8 cellular contexts compared by ENCODE assay signal in genomic region chr7:27150568-27151340, GRCh38. TPM values are rescaled to one million over a fixed set of nuclear protein-coding genes. Genes with fewer than 3 reads are reported as not detected.
DNase-seq lines count a peak whose midpoint lies in the region; ATAC-seq and TF ChIP-seq lines count a peak whose summit lies in the region.

No MANE protein-coding gene starts in this region.

- no peak overlapping the region for H3K27ac Mint-ChIP-seq in activated CD4-positive, alpha-beta T cell treated with anti-CD3 and anti-CD28 coated beads, Interleukin-2, amount 10 ng/mL, durations not matched to agents 7 days and 5 days
- H3K27ac Mint-ChIP-seq in endodermal cell = no peak overlapping the region
- peak overlapping the region; percentile 14 for H3K27ac Mint-ChIP-seq in stimulated activated memory B cell treated with anti-CD40 and anti-IgM and Interleukin-4, amounts not matched to agents 10 μg/mL and 1 μg/mL and 100 μg/mL, for 72 hours

- no peaks in the 10 kb centered on the region for H3K4me1 ChIP-seq in endodermal cell (ENCODE audit: control insufficient read depth, insufficient read depth, low read length)

- H3K9ac ChIP-seq in endodermal cell (ENCODE audit: extremely low read depth, low read length, poor library complexity, severe bottlenecking) = no peak overlapping the region

- H3K9me3 Mint-ChIP-seq in activated CD4-positive, alpha-beta T cell treated with anti-CD3 and anti-CD28 coated beads, Interleukin-2, amount 10 ng/mL, durations not matched to agents 7 days and 5 days = no peaks in the 10 kb centered on the region
- peaks cover 24% of the 10 kb centered on the region for H3K9me3 Mint-ChIP-seq in endodermal cell
- H3K9me3 Mint-ChIP-seq in stimulated activated memory B cell treated with anti-CD40 and anti-IgM and Interleukin-4, amounts not matched to agents 10 μg/mL and 1 μg/mL and 100 μg/mL, for 72 hours = peaks cover 3% of the 10 kb centered on the region

- H3K27me3 ChIP-seq in endodermal cell (ENCODE audit: control insufficient read depth, insufficient read depth, low read length, poor library complexity, severe bottlenecking) = peaks cover 100% of the 10 kb centered on the region

- H3K36me3 ChIP-seq in endodermal cell (ENCODE audit: control insufficient read depth, insufficient read depth, low read length) = no peaks in the 10 kb centered on the region

- ATAC-seq in GM18505 (IDR thresholded peaks at IDR 0.05; ENCODE audit: unreplicated experiment) (peak; percentile 74), HG02981 (IDR thresholded peaks at IDR 0.05; ENCODE audit: unreplicated experiment) (peak; percentile 76)
- peak; percentile 81 for ATAC-seq in stimulated activated memory B cell treated with anti-CD40 and anti-IgM and Interleukin-4, amounts not matched to agents 10 μg/mL and 1 μg/mL and 100 μg/mL, for 72 hours

- H3K27ac ChIP-seq in endodermal cell (ENCODE audit: low read depth, low read length) = no peak overlapping the region

- peaks cover 28% of the 10 kb centered on the region for H3K9me3 ChIP-seq in endodermal cell (ENCODE audit: control insufficient read depth, low read length)

- peaks cover 27% of the 10 kb centered on the region for H3K4me1 Mint-ChIP-seq in activated CD4-positive, alpha-beta T cell treated with anti-CD3 and anti-CD28 coated beads, Interleukin-2, amount 10 ng/mL, durations not matched to agents 7 days and 5 days
- no peaks in the 10 kb centered on the region for H3K4me1 Mint-ChIP-seq in endodermal cell
- peaks cover 50% of the 10 kb centered on the region for H3K4me1 Mint-ChIP-seq in stimulated activated memory B cell treated with anti-CD40 and anti-IgM and Interleukin-4, amounts not matched to agents 10 μg/mL and 1 μg/mL and 100 μg/mL, for 72 hours

- CTCF ChIA-PET in activated CD4-positive, alpha-beta T cell treated with anti-CD3 and anti-CD28 coated beads, Interleukin-2, amount 10 ng/mL, durations not matched to agents 7 days and 5 days (lab: Charles Lee) = interaction anchor here (0.6 to 3.0 kb wide), 19 partner anchors 10 to 1223 kb away, joined by 3 to 11 read pairs (median 3); partner anchors contain the start of genes EVX1, HOXA11 and HOXA13

- POLR2A ChIA-PET in activated CD4-positive, alpha-beta T cell treated with anti-CD3 and anti-CD28 coated beads, Interleukin-2, amount 10 ng/mL, durations not matched to agents 7 days and 5 days (lab: Charles Lee) = interaction anchor here (1.0 kb wide), 1 partner anchor 22 kb away, joined by 3 read pairs; no protein-coding TSS in a partner anchor

- DNase-seq in ACHN (peak; percentile 93), NCI-H345 treated with DMSO at 0.1 percent for 48 hours (lab: John Stamatoyannopoulos, UW; ENCODE audit: unreplicated experiment) (peak; percentile 84), endodermal cell (peak; percentile 90), midbrain (lab: John Stamatoyannopoulos, UW) (peak; percentile 32)
- peak; percentile 55 for DNase-seq in activated CD4-positive, alpha-beta T cell treated with anti-CD3 and anti-CD28 coated beads, Interleukin-2, amount 10 ng/mL, durations not matched to agents 7 days and 5 days

- H3K27me3 Mint-ChIP-seq in activated CD4-positive, alpha-beta T cell treated with anti-CD3 and anti-CD28 coated beads, Interleukin-2, amount 10 ng/mL, durations not matched to agents 7 days and 5 days = peaks cover 90% of the 10 kb centered on the region
- H3K27me3 Mint-ChIP-seq in endodermal cell (ENCODE audit: insufficient read depth) = peaks cover 100% of the 10 kb centered on the region
- H3K27me3 Mint-ChIP-seq in stimulated activated memory B cell treated with anti-CD40 and anti-IgM and Interleukin-4, amounts not matched to agents 10 μg/mL and 1 μg/mL and 100 μg/mL, for 72 hours = peaks cover 99% of the 10 kb centered on the region

- 4 to 5% methylated on average over 34 to 58 of the region's 58 CpGs for WGBS in endodermal cell (ENCODE audit: insufficient coverage in 1 of 2, insufficient read length in 1 of 2), 2 experiments

- H3K4me3 ChIP-seq in endodermal cell (ENCODE audit: low read length) = peak overlapping the region; percentile 49

- peak; percentile 86 for TF ChIP-seq CTCF in endodermal cell (conservative IDR thresholded peaks at IDR 0.05)

- in situ Hi-C loops in ACHN (cut with HindIII; ENCODE audit: low pct_ligation_motif_present, low pct_unique_long_range_greater_than_20kb, low sequenced_read_pairs) = no loop called here

- peak overlapping the region; percentile 39 for H3K4me3 Mint-ChIP-seq in activated CD4-positive, alpha-beta T cell treated with anti-CD3 and anti-CD28 coated beads, Interleukin-2, amount 10 ng/mL, durations not matched to agents 7 days and 5 days
- H3K4me3 Mint-ChIP-seq in endodermal cell = peak overlapping the region; percentile 16
- peak overlapping the region; percentile 75 for H3K4me3 Mint-ChIP-seq in stimulated activated memory B cell treated with anti-CD40 and anti-IgM and Interleukin-4, amounts not matched to agents 10 μg/mL and 1 μg/mL and 100 μg/mL, for 72 hours

- TF ChIP-seq POLR2A in GM18505 (IDR thresholded peaks at IDR 0.05; ENCODE audit: borderline replicate concordance, extremely low read depth, insufficient read depth, insufficient read length) = no peak

- H3K36me3 Mint-ChIP-seq in activated CD4-positive, alpha-beta T cell treated with anti-CD3 and anti-CD28 coated beads, Interleukin-2, amount 10 ng/mL, durations not matched to agents 7 days and 5 days (ENCODE audit: low read depth) = peaks cover 1% of the 10 kb centered on the region
- no peaks in the 10 kb centered on the region for H3K36me3 Mint-ChIP-seq in endodermal cell (ENCODE audit: low read depth)
- peaks cover 4% of the 10 kb centered on the region for H3K36me3 Mint-ChIP-seq in stimulated activated memory B cell treated with anti-CD40 and anti-IgM and Interleukin-4, amounts not matched to agents 10 μg/mL and 1 μg/mL and 100 μg/mL, for 72 hours

RNA-seq across cellular contexts. Expression of gene HOXA3, which starts 1.6 kb away (rescaled TPM):
- total RNA-seq in activated CD4-positive, alpha-beta T cell treated with anti-CD3 and anti-CD28 coated beads, Interleukin-2, amount 10 ng/mL, durations not matched to agents 7 days and 5 days = not detected
- not detected for total RNA-seq in endodermal cell
- polyA plus RNA-seq in endodermal cell (2013, experiment 1 of 2) = 19.4 TPM
- polyA plus RNA-seq in endodermal cell (2013, experiment 2 of 2) = 15.9 TPM

RNA-seq across cellular contexts. Expression of gene HOXA6, which starts 3.2 kb away (rescaled TPM):
- total RNA-seq in activated CD4-positive, alpha-beta T cell treated with anti-CD3 and anti-CD28 coated beads, Interleukin-2, amount 10 ng/mL, durations not matched to agents 7 days and 5 days = not detected
- total RNA-seq in endodermal cell = not detected
- polyA plus RNA-seq in endodermal cell (2013, experiment 1 of 2) = 8.6 TPM
- 5.5 TPM for polyA plus RNA-seq in endodermal cell (2013, experiment 2 of 2)

RNA-seq across cellular contexts. Expression of gene HOXA7, which starts 5.7 kb away (rescaled TPM):
- not detected for total RNA-seq in activated CD4-positive, alpha-beta T cell treated with anti-CD3 and anti-CD28 coated beads, Interleukin-2, amount 10 ng/mL, durations not matched to agents 7 days and 5 days
- not detected for total RNA-seq in endodermal cell
- 7.1 TPM for polyA plus RNA-seq in endodermal cell (2013, experiment 1 of 2)
- 2.9 TPM for polyA plus RNA-seq in endodermal cell (2013, experiment 2 of 2)

RNA-seq across cellular contexts. Expression of gene HOXA5, which starts 7.3 kb away (rescaled TPM):
- not detected for total RNA-seq in activated CD4-positive, alpha-beta T cell treated with anti-CD3 and anti-CD28 coated beads, Interleukin-2, amount 10 ng/mL, durations not matched to agents 7 days and 5 days
- not detected for total RNA-seq in endodermal cell
- 11.4 TPM for polyA plus RNA-seq in endodermal cell (2013, experiment 1 of 2)
- polyA plus RNA-seq in endodermal cell (2013, experiment 2 of 2) = 5.3 TPM

RNA-seq across cellular contexts. Expression of gene HOXA9, which starts 14.6 kb away (rescaled TPM):
- not detected for total RNA-seq in activated CD4-positive, alpha-beta T cell treated with anti-CD3 and anti-CD28 coated beads, Interleukin-2, amount 10 ng/mL, durations not matched to agents 7 days and 5 days
- not detected for total RNA-seq in endodermal cell
- polyA plus RNA-seq in endodermal cell (2013, experiment 1 of 2) = 23.9 TPM
- polyA plus RNA-seq in endodermal cell (2013, experiment 2 of 2) = 14.3 TPM

Comparison
In these comparisons a context has a peak if more than half of its experiments do, and no peak if none do; other contexts are left out.
1. DNase-seq: peak in every context shown above with its lines; median percentile 93 in ACHN; 90 in endodermal cell; 84 in NCI-H345 treated with DMSO at 0.1 percent for 48 hours; 55 in activated CD4-positive, alpha-beta T cell treated with anti-CD3 and anti-CD28 coated beads, Interleukin-2, amount 10 ng/mL, durations not matched to agents 7 days and 5 days; 32 in midbrain.
2. H3K4me3 Mint-ChIP-seq: peak in every context shown above with its lines; median percentile 75 in stimulated activated memory B cell treated with anti-CD40 and anti-IgM and Interleukin-4, amounts not matched to agents 10 μg/mL and 1 μg/mL and 100 μg/mL, for 72 hours; 39 in activated CD4-positive, alpha-beta T cell treated with anti-CD3 and anti-CD28 coated beads, Interleukin-2, amount 10 ng/mL, durations not matched to agents 7 days and 5 days; 16 in endodermal cell.